ENCODE assay signal across 13 cellular contexts in genomic region chr16:81695431-81695890, GRCh38.
DNase-seq lines count a peak whose midpoint lies in the region; ATAC-seq and TF ChIP-seq lines count a peak whose summit lies in the region.
"Had no signal": no experiment of that assay in that cellular context is flagged by ENCODE, and none has a peak within 500 bp of the region (broad histone marks: within the 10 kb centered on the region; RNA-seq: fewer than 3 reads in every experiment).

No MANE protein-coding gene starts in this region.

- peaks cover 65% of the 10 kb centered on the region for H3K36me3 ChIP-seq in suprapubic skin
- peaks cover 0 to 62% of the 10 kb centered on the region in 2 donors for H3K36me3 ChIP-seq in adrenal gland (replicated peaks in 1 of 2)

- H3K4me1 ChIP-seq in suprapubic skin (peaks cover 47% of the 10 kb centered on the region), adrenal gland (replicated peaks in 1 of 2) (peaks cover 0 to 17% of the 10 kb centered on the region in 2 donors)

- H3K27me3 Mint-ChIP-seq in activated naive CD8-positive, alpha-beta T cell treated with anti-CD3 and anti-CD28 coated beads, Interleukin-2, amount 10 ng/mL, durations not matched to agents 7 days and 5 days: no peaks in the 10 kb centered on the region
- no peaks in the 10 kb centered on the region for H3K27me3 Mint-ChIP-seq in activated naive CD8-positive, alpha-beta T cell treated with anti-CD3 and anti-CD28 coated beads for 36 hours
- no peaks in the 10 kb centered on the region for H3K27me3 Mint-ChIP-seq in mesothelial cell of epicardium (ENCODE audit: low read depth)

- H3K4me1 Mint-ChIP-seq in activated naive CD8-positive, alpha-beta T cell treated with anti-CD3 and anti-CD28 coated beads, Interleukin-2, amount 10 ng/mL, durations not matched to agents 7 days and 5 days: peaks cover 2% of the 10 kb centered on the region
- no peaks in the 10 kb centered on the region for H3K4me1 Mint-ChIP-seq in activated naive CD8-positive, alpha-beta T cell treated with anti-CD3 and anti-CD28 coated beads for 36 hours
- peaks cover 12% of the 10 kb centered on the region for H3K4me1 Mint-ChIP-seq in mesothelial cell of epicardium

- TF ChIP-seq POLR2A in suprapubic skin (IDR thresholded peaks at IDR 0.05) (no peak), adrenal gland (IDR thresholded peaks at IDR 0.05) (no peak)

- TF ChIP-seq EP300 in suprapubic skin (IDR thresholded peaks at IDR 0.05): no peak

- H3K27me3 ChIP-seq in suprapubic skin (no peaks in the 10 kb centered on the region), adrenal gland (no peaks in the 10 kb centered on the region)

- TF ChIP-seq CTCF in choroid plexus epithelial cell (conservative IDR thresholded peaks at IDR 0.05; ENCODE audit: low read depth, low read length) (no peak), mesothelial cell of epicardium (IDR thresholded peaks at IDR 0.05; ENCODE audit: unreplicated experiment) (no peak), suprapubic skin (IDR thresholded peaks at IDR 0.05) (no peak), adrenal gland (IDR thresholded peaks at IDR 0.05) (no peak)

- no peak for ATAC-seq in activated naive CD8-positive, alpha-beta T cell treated with anti-CD3 and anti-CD28 coated beads, Interleukin-2, amount 10 ng/mL, durations not matched to agents 7 days and 5 days (ENCODE audit: low read depth)

- no peak for DNase-seq in activated naive CD8-positive, alpha-beta T cell treated with anti-CD3 and anti-CD28 coated beads, Interleukin-2, amount 10 ng/mL, durations not matched to agents 7 days and 5 days
- DNase-seq in activated naive CD8-positive, alpha-beta T cell treated with anti-CD3 and anti-CD28 coated beads for 36 hours: no peak
- peak; percentile 36 for DNase-seq in choroid plexus epithelial cell (ENCODE audit: low read depth)
- no peak for DNase-seq in mesothelial cell of epicardium (ENCODE audit: low spot score in 2 of 2, unreplicated experiment in 2 of 2)
- no peak for DNase-seq in suprapubic skin (ENCODE audit: low spot score in 2 of 2)
- no peak for DNase-seq in adrenal gland
- DNase-seq in NCI-H2081 treated with DMSO at 0.1 percent for 48 hours (lab: John Stamatoyannopoulos, UW): no peak
- DNase-seq in NCI-H146 (lab: John Stamatoyannopoulos, UW): no peak
- DNase-seq: activated T-cell treated with anti-CD3 and anti-CD28 coated beads, Interleukin-2, amount 50 U/mL, for 48 hours; GF-D8; kidney; NCI-H82; small intestine had no signal

- 32% methylated on average over 7 of the region's 7 CpGs for WGBS in suprapubic skin
- 42 to 65% (median 54%) methylated on average over 6 to 7 of the region's 7 CpGs for WGBS in adrenal gland, 4 donors

- H3K9me3 Mint-ChIP-seq in activated naive CD8-positive, alpha-beta T cell treated with anti-CD3 and anti-CD28 coated beads, Interleukin-2, amount 10 ng/mL, durations not matched to agents 7 days and 5 days: no peaks in the 10 kb centered on the region
- H3K9me3 Mint-ChIP-seq in activated naive CD8-positive, alpha-beta T cell treated with anti-CD3 and anti-CD28 coated beads for 36 hours: no peaks in the 10 kb centered on the region
- no peaks in the 10 kb centered on the region for H3K9me3 Mint-ChIP-seq in mesothelial cell of epicardium

- H3K4me3 Mint-ChIP-seq in activated naive CD8-positive, alpha-beta T cell treated with anti-CD3 and anti-CD28 coated beads, Interleukin-2, amount 10 ng/mL, durations not matched to agents 7 days and 5 days: no peak overlapping the region
- H3K4me3 Mint-ChIP-seq in activated naive CD8-positive, alpha-beta T cell treated with anti-CD3 and anti-CD28 coated beads for 36 hours: no peak overlapping the region
- H3K4me3 Mint-ChIP-seq in mesothelial cell of epicardium: no peak overlapping the region

- POLR2A ChIA-PET in activated naive CD8-positive, alpha-beta T cell treated with anti-CD3 and anti-CD28 coated beads, Interleukin-2, amount 10 ng/mL, durations not matched to agents 7 days and 5 days (lab: Charles Lee): no interaction called here

- intact Hi-C loops in adrenal gland (cut with DNase I): loop anchor here in 1 of 2 donors (10.0 kb wide), 1 partner anchor 291 kb away; no protein-coding TSS in a partner anchor

- peaks cover 13% of the 10 kb centered on the region for H3K36me3 Mint-ChIP-seq in activated naive CD8-positive, alpha-beta T cell treated with anti-CD3 and anti-CD28 coated beads, Interleukin-2, amount 10 ng/mL, durations not matched to agents 7 days and 5 days
- peaks cover 7% of the 10 kb centered on the region for H3K36me3 Mint-ChIP-seq in activated naive CD8-positive, alpha-beta T cell treated with anti-CD3 and anti-CD28 coated beads for 36 hours
- H3K36me3 Mint-ChIP-seq in mesothelial cell of epicardium: peaks cover 31% of the 10 kb centered on the region

- H3K4me3 ChIP-seq in choroid plexus epithelial cell (ENCODE audit: low read depth, low read length) (no peak overlapping the region), suprapubic skin (no peak overlapping the region), adrenal gland (no peak overlapping the region)

- peak overlapping the region; percentile 13 for H3K27ac Mint-ChIP-seq in activated naive CD8-positive, alpha-beta T cell treated with anti-CD3 and anti-CD28 coated beads, Interleukin-2, amount 10 ng/mL, durations not matched to agents 7 days and 5 days
- no peak overlapping the region for H3K27ac Mint-ChIP-seq in activated naive CD8-positive, alpha-beta T cell treated with anti-CD3 and anti-CD28 coated beads for 36 hours
- peak overlapping the region; percentile 88 for H3K27ac Mint-ChIP-seq in mesothelial cell of epicardium

- H3K27ac ChIP-seq in suprapubic skin (peak overlapping the region; percentile 49), adrenal gland (peak overlapping the region in 2 of 5 donors; percentile 14 to 50)

- H3K9me3 ChIP-seq in suprapubic skin: no peaks in the 10 kb centered on the region
- H3K9me3 ChIP-seq in adrenal gland (replicated peaks in 1 of 3): no peaks in the 10 kb centered on the region
